In genomic region chr1:54260810-54261209, GRCh38 we compare ENCODE assay signal across 16 cellular contexts.
A peak's percentile ranks its signal among the peaks of the same experiment; 100 is the strongest.
DNase-seq lines count a peak whose midpoint lies in the region; ATAC-seq and TF ChIP-seq lines count a peak whose summit lies in the region.
"Had no signal": no experiment of that assay in that cellular context is flagged by ENCODE, and none has a peak within 500 bp of the region (broad histone marks: within the 10 kb centered on the region; RNA-seq: fewer than 3 reads in every experiment).

No MANE protein-coding gene starts in this region.

- 96% methylated on average over 5 to 10 of the region's 10 CpGs for WGBS in body of pancreas, 2 donors

- peak overlapping the region; percentile 51 for H3K27ac Mint-ChIP-seq in activated naive CD8-positive, alpha-beta T cell treated with anti-CD3 and anti-CD28 coated beads, Interleukin-2, amount 10 ng/mL, durations not matched to agents 7 days and 5 days
- no peak overlapping the region for H3K27ac Mint-ChIP-seq in activated naive CD8-positive, alpha-beta T cell treated with anti-CD3 and anti-CD28 coated beads, Interleukin-2, amount 50 U/mL, for 24 hours
- H3K27ac Mint-ChIP-seq in T-helper 17 cell (peak overlapping the region; percentile 43), glutamatergic neuron (ENCODE audit: unreplicated experiment) (peak overlapping the region; percentile 82)
- H3K27ac Mint-ChIP-seq in stimulated activated effector memory CD8-positive, alpha-beta T cell treated with anti-CD3 and anti-CD28 coated beads, Interleukin-12 subunit alpha, Interleukin-12 subunit beta, amount 100 ng/mL, for 72 hours = peak overlapping the region; percentile 90
- H3K27ac Mint-ChIP-seq: HFFc6 had no signal

- peaks cover 2% of the 10 kb centered on the region for H3K36me3 Mint-ChIP-seq in activated naive CD8-positive, alpha-beta T cell treated with anti-CD3 and anti-CD28 coated beads, Interleukin-2, amount 10 ng/mL, durations not matched to agents 7 days and 5 days
- H3K36me3 Mint-ChIP-seq in activated naive CD8-positive, alpha-beta T cell treated with anti-CD3 and anti-CD28 coated beads, Interleukin-2, amount 50 U/mL, for 24 hours (ENCODE audit: low read depth) = no peaks in the 10 kb centered on the region
- H3K36me3 Mint-ChIP-seq in T-helper 17 cell (ENCODE audit: low read depth) (no peaks in the 10 kb centered on the region), glutamatergic neuron (ENCODE audit: unreplicated experiment) (peaks cover 5% of the 10 kb centered on the region)
- H3K36me3 Mint-ChIP-seq in stimulated activated effector memory CD8-positive, alpha-beta T cell treated with anti-CD3 and anti-CD28 coated beads, Interleukin-12 subunit alpha, Interleukin-12 subunit beta, amount 100 ng/mL, for 72 hours = peaks cover 24% of the 10 kb centered on the region

- TF ChIP-seq CTCF in glutamatergic neuron (IDR thresholded peaks at IDR 0.05; ENCODE audit: partially characterized antibody, unreplicated experiment) = no peak
- no peak for TF ChIP-seq CTCF in body of pancreas (IDR thresholded peaks at IDR 0.05)

- no peak for TF ChIP-seq POLR2A in body of pancreas (IDR thresholded peaks at IDR 0.05)

- H3K9me3 Mint-ChIP-seq in activated naive CD8-positive, alpha-beta T cell treated with anti-CD3 and anti-CD28 coated beads, Interleukin-2, amount 10 ng/mL, durations not matched to agents 7 days and 5 days = no peaks in the 10 kb centered on the region
- no peaks in the 10 kb centered on the region for H3K9me3 Mint-ChIP-seq in activated naive CD8-positive, alpha-beta T cell treated with anti-CD3 and anti-CD28 coated beads, Interleukin-2, amount 50 U/mL, for 24 hours
- peaks cover 74% of the 10 kb centered on the region for H3K9me3 Mint-ChIP-seq in glutamatergic neuron (ENCODE audit: unreplicated experiment)
- H3K9me3 Mint-ChIP-seq in stimulated activated effector memory CD8-positive, alpha-beta T cell treated with anti-CD3 and anti-CD28 coated beads, Interleukin-12 subunit alpha, Interleukin-12 subunit beta, amount 100 ng/mL, for 72 hours = no peaks in the 10 kb centered on the region
- H3K9me3 Mint-ChIP-seq: HFFc6 had no signal

- H3K9me3 ChIP-seq in T-helper 17 cell (ENCODE audit: control insufficient read depth, low read length, poor library complexity, severe bottlenecking) = no peaks in the 10 kb centered on the region
- H3K9me3 ChIP-seq in body of pancreas = no peaks in the 10 kb centered on the region
- H3K9me3 ChIP-seq: A549, SJSA1 had no signal

- no peaks in the 10 kb centered on the region for H3K27me3 ChIP-seq in body of pancreas
- H3K27me3 ChIP-seq: SJSA1 had no signal

- POLR2A ChIA-PET in activated naive CD8-positive, alpha-beta T cell treated with anti-CD3 and anti-CD28 coated beads, Interleukin-2, amount 10 ng/mL, durations not matched to agents 7 days and 5 days (lab: Charles Lee) = no interaction called here

- no peak for DNase-seq in activated naive CD8-positive, alpha-beta T cell treated with anti-CD3 and anti-CD28 coated beads, Interleukin-2, amount 10 ng/mL, durations not matched to agents 7 days and 5 days
- no peak for DNase-seq in activated naive CD8-positive, alpha-beta T cell treated with anti-CD3 and anti-CD28 coated beads, Interleukin-2, amount 50 U/mL, for 24 hours
- no peak for DNase-seq in T-helper 17 cell
- DNase-seq in glutamatergic neuron = no peak
- no peak for DNase-seq in stimulated activated effector memory CD8-positive, alpha-beta T cell treated with anti-CD3 and anti-CD28 coated beads, Interleukin-12 subunit alpha, Interleukin-12 subunit beta, amount 100 ng/mL, for 72 hours (ENCODE audit: low spot score in 2 of 2)
- no peak for DNase-seq in GDM1 (lab: John Stamatoyannopoulos, UW)
- no peak for DNase-seq in body of pancreas
- DNase-seq: DMS79, HFFc6, NCI-H1694, NCI-H2081 treated with DMSO at 0.1 percent for 48 hours, NCI-H510A treated with DMSO at 0.1 percent for 48 hours had no signal

- no peaks in the 10 kb centered on the region for H3K4me1 ChIP-seq in body of pancreas
- H3K4me1 ChIP-seq: A549 had no signal

- H3K4me3 ChIP-seq in body of pancreas = no peak overlapping the region
- H3K4me3 ChIP-seq: A549, K562, SJSA1 had no signal

- no peak overlapping the region for H3K27ac ChIP-seq in body of pancreas
- H3K27ac ChIP-seq: A549, SJSA1 had no signal

- H3K4me1 Mint-ChIP-seq in activated naive CD8-positive, alpha-beta T cell treated with anti-CD3 and anti-CD28 coated beads, Interleukin-2, amount 10 ng/mL, durations not matched to agents 7 days and 5 days = peaks cover 14% of the 10 kb centered on the region
- H3K4me1 Mint-ChIP-seq in activated naive CD8-positive, alpha-beta T cell treated with anti-CD3 and anti-CD28 coated beads, Interleukin-2, amount 50 U/mL, for 24 hours = no peaks in the 10 kb centered on the region
- H3K4me1 Mint-ChIP-seq in T-helper 17 cell = peaks cover 22% of the 10 kb centered on the region
- peaks cover 76% of the 10 kb centered on the region for H3K4me1 Mint-ChIP-seq in glutamatergic neuron (ENCODE audit: low read depth, unreplicated experiment)
- peaks cover 57% of the 10 kb centered on the region for H3K4me1 Mint-ChIP-seq in stimulated activated effector memory CD8-positive, alpha-beta T cell treated with anti-CD3 and anti-CD28 coated beads, Interleukin-12 subunit alpha, Interleukin-12 subunit beta, amount 100 ng/mL, for 72 hours

- intact Hi-C loops in body of pancreas (cut with DNase I) = no loop called here

- H3K36me3 ChIP-seq in body of pancreas (replicated peaks in 1 of 2; ENCODE audit: insufficient read depth in 1 of 2, low read depth in 2 of 2) = no peaks in the 10 kb centered on the region

- H3K27me3 Mint-ChIP-seq in activated naive CD8-positive, alpha-beta T cell treated with anti-CD3 and anti-CD28 coated beads, Interleukin-2, amount 10 ng/mL, durations not matched to agents 7 days and 5 days = no peaks in the 10 kb centered on the region
- no peaks in the 10 kb centered on the region for H3K27me3 Mint-ChIP-seq in activated naive CD8-positive, alpha-beta T cell treated with anti-CD3 and anti-CD28 coated beads, Interleukin-2, amount 50 U/mL, for 24 hours
- H3K27me3 Mint-ChIP-seq in T-helper 17 cell = no peaks in the 10 kb centered on the region
- H3K27me3 Mint-ChIP-seq in glutamatergic neuron (ENCODE audit: unreplicated experiment) = peaks cover 70% of the 10 kb centered on the region

- H3K4me3 Mint-ChIP-seq in activated naive CD8-positive, alpha-beta T cell treated with anti-CD3 and anti-CD28 coated beads, Interleukin-2, amount 10 ng/mL, durations not matched to agents 7 days and 5 days = no peak overlapping the region
- no peak overlapping the region for H3K4me3 Mint-ChIP-seq in activated naive CD8-positive, alpha-beta T cell treated with anti-CD3 and anti-CD28 coated beads, Interleukin-2, amount 50 U/mL, for 24 hours
- H3K4me3 Mint-ChIP-seq in T-helper 17 cell (no peak overlapping the region), glutamatergic neuron (ENCODE audit: unreplicated experiment) (peak overlapping the region; percentile 11)
- H3K4me3 Mint-ChIP-seq in stimulated activated effector memory CD8-positive, alpha-beta T cell treated with anti-CD3 and anti-CD28 coated beads, Interleukin-12 subunit alpha, Interleukin-12 subunit beta, amount 100 ng/mL, for 72 hours = no peak overlapping the region
- H3K4me3 Mint-ChIP-seq: HFFc6 had no signal

- ATAC-seq in activated naive CD8-positive, alpha-beta T cell treated with anti-CD3 and anti-CD28 coated beads, Interleukin-2, amount 10 ng/mL, durations not matched to agents 7 days and 5 days (ENCODE audit: low read depth) = no peak
- no peak for ATAC-seq in activated naive CD8-positive, alpha-beta T cell treated with anti-CD3 and anti-CD28 coated beads, Interleukin-2, amount 50 U/mL, for 24 hours
- ATAC-seq in T-helper 17 cell (no peak), body of pancreas (no peak)
- no peak for ATAC-seq in stimulated activated effector memory CD8-positive, alpha-beta T cell treated with anti-CD3 and anti-CD28 coated beads, Interleukin-12 subunit alpha, Interleukin-12 subunit beta, amount 100 ng/mL, for 72 hours
- ATAC-seq: A549, K562, Panc1 had no signal
